Comparison of ENCODE assay signal across 31 cellular contexts in the genomic region with DNA sequence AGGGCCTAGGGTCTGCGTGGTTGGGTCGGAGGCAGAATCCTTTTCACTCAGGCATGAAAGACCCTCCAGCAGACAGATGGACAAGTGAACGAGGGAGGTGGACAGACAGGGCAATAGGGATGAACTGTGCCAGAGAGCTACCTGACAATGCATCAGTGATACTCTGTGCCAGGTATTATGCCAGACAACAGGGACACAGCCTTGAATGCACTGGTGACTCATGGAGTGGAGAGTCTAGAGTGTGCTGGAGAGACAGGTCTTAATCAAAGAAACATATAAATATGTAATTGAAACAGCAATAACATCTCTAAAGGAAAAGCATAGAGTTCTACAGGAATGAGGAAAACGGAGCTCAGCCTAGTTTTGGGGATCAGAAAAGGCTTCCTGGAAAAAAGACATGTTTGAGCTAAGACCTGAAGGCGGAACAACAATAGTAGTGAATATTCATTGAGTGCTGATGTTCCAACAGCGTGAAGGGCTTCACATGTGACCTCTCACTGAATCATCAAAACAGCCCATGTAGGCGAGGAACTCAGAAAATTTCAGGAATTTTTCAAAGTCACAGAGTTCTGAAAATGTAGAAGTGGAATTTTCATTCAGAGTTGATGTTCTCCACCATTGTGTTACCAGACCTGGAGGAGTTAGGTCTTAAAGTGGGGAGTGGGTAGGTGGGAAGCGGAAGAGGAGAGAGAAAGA. TPM values are rescaled to one million over a fixed set of nuclear protein-coding genes. Genes with fewer than 3 reads are reported as not detected.
DNase-seq lines count a peak whose midpoint lies in the region; ATAC-seq and TF ChIP-seq lines count a peak whose summit lies in the region.
"Had no signal": no experiment of that assay in that cellular context is flagged by ENCODE, and none has a peak within 500 bp of the region (broad histone marks: within the 10 kb centered on the region; RNA-seq: fewer than 3 reads in every experiment).

No MANE protein-coding gene starts in this region.

- no peak overlapping the region for H4K8ac ChIP-seq in trophoblast cell (ENCODE audit: low read depth, low read length)

- no peak for ATAC-seq in GM23338
- ATAC-seq in WTC11: no peak
- peak; percentile 79 for ATAC-seq in esophagus mucosa
- no peak for ATAC-seq in HG02798 (IDR thresholded peaks at IDR 0.05; ENCODE audit: poor library complexity, unreplicated experiment)
- no peak for ATAC-seq in GM21825 (IDR thresholded peaks at IDR 0.05; ENCODE audit: unreplicated experiment)
- ATAC-seq in GM19035 (IDR thresholded peaks at IDR 0.05; ENCODE audit: unreplicated experiment): no peak
- ATAC-seq: activated T-cell treated with anti-CD3 and anti-CD28 coated beads, Interleukin-2, amount 50 U/mL, for 4 hours; HepG2; left lung; natural killer cell treated with Interleukin-12 subunit alpha and Interleukin-12 subunit beta and Interleukin-15 and Interleukin-18, amount 100 ng/mL, for 72 hours; right cardiac atrium had no signal

- H3K27me3 Mint-ChIP-seq in GM23338 (ENCODE audit: insufficient read depth, low read depth, poor library complexity) (peaks cover 3% of the 10 kb centered on the region), WTC11 (ENCODE audit: low read depth) (no peaks in the 10 kb centered on the region)

- H3K4me3 ChIP-seq in GM23338 (no peak overlapping the region), trophoblast cell (ENCODE audit: low read depth, low read length) (no peak overlapping the region)
- H3K4me3 ChIP-seq: BLaER1 treated with 17β-estradiol and CSF1 and Interleukin-3, amounts not matched to agents 10 nM and 100 nM; left lung; SJSA1 had no signal

- no peaks in the 10 kb centered on the region for H3K9me2 ChIP-seq in GM23338 (ENCODE audit: insufficient read depth)

- no peak overlapping the region for H3K18ac ChIP-seq in trophoblast cell (ENCODE audit: low read length)

- H3K27ac Mint-ChIP-seq in GM23338 (peak overlapping the region; percentile 2; the same call in 1 of the 2 replicates), WTC11 (0 out of 2 replicates have a peak overlapping the region, but pooled peaks have one; percentile 7)
- H3K27ac Mint-ChIP-seq: activated CD4-positive, alpha-beta T cell treated with anti-CD3 and anti-CD28 coated beads, Interleukin-2, amount 10 ng/mL, durations not matched to agents 24 days and 14 days; stimulated activated naive CD8-positive, alpha-beta T cell treated with anti-CD3 and anti-CD28 coated beads, Interleukin-15, Interleukin-2, amounts not matched to agents 100 ng/mL and 50 ng/mL, for 24 hours; T-helper 1 cell treated with Interleukin-12 subunit alpha and Interleukin-12 subunit beta and Interleukin-4 antibody, amounts not matched to agents 30 μg/mL and 1 μg/mL, for 36 hours had no signal

- H3K4me2 ChIP-seq in GM23338 (no peak overlapping the region), trophoblast cell (ENCODE audit: low read length) (no peak overlapping the region)
- H3K4me2 ChIP-seq: BLaER1 treated with 17β-estradiol and CSF1 and Interleukin-3, amounts not matched to agents 10 nM and 100 nM had no signal

- H3K14ac ChIP-seq in trophoblast cell (ENCODE audit: low read length): no peak overlapping the region

- no peak overlapping the region for H4K91ac ChIP-seq in trophoblast cell (ENCODE audit: low read depth, low read length)

- H2BK12ac ChIP-seq in trophoblast cell (ENCODE audit: low read length): no peak overlapping the region

- no peaks in the 10 kb centered on the region for H4K20me1 ChIP-seq in GM23338 (replicated peaks; ENCODE audit: insufficient read depth)
- H4K20me1 ChIP-seq: BLaER1 treated with 17β-estradiol and CSF1 and Interleukin-3, amounts not matched to agents 10 nM and 100 nM had no signal

- no CpG with 5 or more reads among the region's 8 CpGs for WGBS in trophoblast cell (ENCODE audit: extremely low coverage, insufficient coverage, insufficient read length)

- H3K4ac ChIP-seq in trophoblast cell (ENCODE audit: low read depth, low read length): no peak overlapping the region

- H3K9ac ChIP-seq in trophoblast cell (ENCODE audit: low read length): no peak overlapping the region
- H3K9ac ChIP-seq: BLaER1 treated with 17β-estradiol and CSF1 and Interleukin-3, amounts not matched to agents 10 nM and 100 nM had no signal

- H3K4me3 Mint-ChIP-seq in GM23338 (no peak overlapping the region), WTC11 (no peak overlapping the region)
- H3K4me3 Mint-ChIP-seq: activated CD4-positive, alpha-beta T cell treated with anti-CD3 and anti-CD28 coated beads, Interleukin-2, amount 10 ng/mL, durations not matched to agents 24 days and 14 days; activated T-cell treated with anti-CD3 and anti-CD28 coated beads, Interleukin-2, amount 50 U/mL, for 4 hours; central memory CD8-positive, alpha-beta T cell; natural killer cell treated with Interleukin-12 subunit alpha and Interleukin-12 subunit beta and Interleukin-15 and Interleukin-18, amount 100 ng/mL, for 72 hours; stimulated activated naive CD8-positive, alpha-beta T cell treated with anti-CD3 and anti-CD28 coated beads, Interleukin-15, Interleukin-2, amounts not matched to agents 100 ng/mL and 50 ng/mL, for 24 hours; T-helper 1 cell treated with Interleukin-12 subunit alpha and Interleukin-12 subunit beta and Interleukin-4 antibody, amounts not matched to agents 30 μg/mL and 1 μg/mL, for 36 hours had no signal

- peaks cover 8% of the 10 kb centered on the region; the same call in 2 of the 3 replicates for H3K4me1 Mint-ChIP-seq in GM23338
- H3K4me1 Mint-ChIP-seq in WTC11: peaks cover 5% of the 10 kb centered on the region
- H3K4me1 Mint-ChIP-seq: activated CD4-positive, alpha-beta T cell treated with anti-CD3 and anti-CD28 coated beads, Interleukin-2, amount 10 ng/mL, durations not matched to agents 24 days and 14 days; central memory CD8-positive, alpha-beta T cell had no signal

- H3K79me2 ChIP-seq in GM23338 (replicated peaks; ENCODE audit: insufficient read depth) (no peaks in the 10 kb centered on the region), trophoblast cell (ENCODE audit: control insufficient read depth, insufficient read depth, low read length, poor library complexity) (no peaks in the 10 kb centered on the region)

- H3K79me1 ChIP-seq in trophoblast cell (ENCODE audit: low read length): no peaks in the 10 kb centered on the region

- H3K36me3 Mint-ChIP-seq in GM23338 (ENCODE audit: low read depth) (peaks cover 89% of the 10 kb centered on the region), WTC11 (peaks cover 84% of the 10 kb centered on the region)
- H3K36me3 Mint-ChIP-seq: natural killer cell treated with Interleukin-12 subunit alpha and Interleukin-12 subunit beta and Interleukin-15 and Interleukin-18, amount 100 ng/mL, for 72 hours had no signal

- H3K36me3 ChIP-seq in GM23338 (ENCODE audit: insufficient read depth): peaks cover 51% of the 10 kb centered on the region
- H3K36me3 ChIP-seq in trophoblast cell (ENCODE audit: control insufficient read depth in 1 of 2, insufficient read depth in 2 of 2, low read length in 2 of 2): peaks cover 11 to 15% of the 10 kb centered on the region in 2 experiments
- H3K36me3 ChIP-seq: BLaER1 treated with 17β-estradiol and CSF1 and Interleukin-3, amounts not matched to agents 10 nM and 100 nM; left lung; SJSA1 had no signal

- no peak overlapping the region for H3K23ac ChIP-seq in trophoblast cell (ENCODE audit: low read length)

- H3F3A ChIP-seq in GM23338 (replicated peaks; ENCODE audit: low read depth): no peaks in the 10 kb centered on the region

- H3K9me3 ChIP-seq in trophoblast cell (ENCODE audit: insufficient read depth, low read depth, low read length): peaks cover 1% of the 10 kb centered on the region
- H3K9me3 ChIP-seq: BLaER1 treated with 17β-estradiol and CSF1 and Interleukin-3, amounts not matched to agents 10 nM and 100 nM; left lung; SJSA1 had no signal

- H3K9me3 Mint-ChIP-seq in GM23338 (0 out of 3 replicates have a peak, but pooled peaks cover 6% of the 10 kb centered on the region), WTC11 (peaks cover 3% of the 10 kb centered on the region; the same call in 1 of the 2 replicates)
- H3K9me3 Mint-ChIP-seq: activated CD4-positive, alpha-beta T cell treated with anti-CD3 and anti-CD28 coated beads, Interleukin-2, amount 10 ng/mL, durations not matched to agents 24 days and 14 days; activated T-cell treated with anti-CD3 and anti-CD28 coated beads, Interleukin-2, amount 50 U/mL, for 4 hours; central memory CD8-positive, alpha-beta T cell; natural killer cell treated with Interleukin-12 subunit alpha and Interleukin-12 subunit beta and Interleukin-15 and Interleukin-18, amount 100 ng/mL, for 72 hours; stimulated activated naive CD8-positive, alpha-beta T cell treated with anti-CD3 and anti-CD28 coated beads, Interleukin-15, Interleukin-2, amounts not matched to agents 100 ng/mL and 50 ng/mL, for 24 hours; T-helper 1 cell treated with Interleukin-12 subunit alpha and Interleukin-12 subunit beta and Interleukin-4 antibody, amounts not matched to agents 30 μg/mL and 1 μg/mL, for 36 hours had no signal

- H3K4me1 ChIP-seq in GM23338 (ENCODE audit: insufficient read depth) (no peaks in the 10 kb centered on the region), trophoblast cell (ENCODE audit: control insufficient read depth in 1 of 2, insufficient read depth in 2 of 2, low read length in 2 of 2) (peaks cover 4 to 11% of the 10 kb centered on the region in 2 experiments)
- H3K4me1 ChIP-seq: left lung, SJSA1 had no signal

- TF ChIP-seq CTCF in GM23338 (conservative IDR thresholded peaks at IDR 0.05; ENCODE audit: low read depth in 2 of 2) (no peak), WTC11 (IDR thresholded peaks at IDR 0.05) (no peak)

- CTCF ChIA-PET in WTC11 (lab: Charles Lee): no interaction called here

- H3K27me3 ChIP-seq in GM23338 (ENCODE audit: insufficient read depth): no peaks in the 10 kb centered on the region
- H3K27me3 ChIP-seq in trophoblast cell (ENCODE audit: insufficient read depth, low read length): no peaks in the 10 kb centered on the region
- H3K27me3 ChIP-seq: BLaER1 treated with 17β-estradiol and CSF1 and Interleukin-3, amounts not matched to agents 10 nM and 100 nM; left lung; SJSA1 had no signal

- H3K27ac ChIP-seq in GM23338 (ENCODE audit: low read depth): no peak overlapping the region
- peak overlapping the region; percentile 1 for H3K27ac ChIP-seq in trophoblast cell (ENCODE audit: low read depth, low read length)
- H3K27ac ChIP-seq: BLaER1 treated with 17β-estradiol and CSF1 and Interleukin-3, amounts not matched to agents 10 nM and 100 nM; epithelial cell of prostate; left lung; SJSA1 had no signal

- H2AFZ ChIP-seq in GM23338 (no peak overlapping the region), trophoblast cell (ENCODE audit: insufficient read depth, low read length, poor library complexity) (no peak overlapping the region)

- no peak overlapping the region for H2BK5ac ChIP-seq in trophoblast cell (ENCODE audit: low read depth, low read length, poor library complexity)

- no peak overlapping the region for H2AK5ac ChIP-seq in trophoblast cell (ENCODE audit: low read length)

- DNase-seq in GM23338 (ENCODE audit: low spot score): no peak
- DNase-seq in WTC11 (ENCODE audit: low spot score): no peak
- DNase-seq in trophoblast cell: peak in 1 of 2 donors; percentile 51
- no peak for DNase-seq in NCI-H1105 treated with DMSO at 0.1 percent for 48 hours (lab: John Stamatoyannopoulos, UW)
- DNase-seq: activated CD4-positive, alpha-beta T cell treated with anti-CD3 and anti-CD28 coated beads, Interleukin-2, amount 10 ng/mL, durations not matched to agents 24 days and 14 days; activated naive CD4-positive, alpha-beta T cell; activated T-cell treated with anti-CD3 and anti-CD28 coated beads, Interleukin-2, amount 50 U/mL, for 4 hours; amygdala; COR-L47; DND-41; left lung; midbrain; NCI-H1092; NCI-H187 treated with DMSO at 0.1 percent for 48 hours; NCI-H526 treated with DMSO at 0.1 percent for 48 hours; right cardiac atrium had no signal

- no peak overlapping the region for H4K12ac ChIP-seq in trophoblast cell (ENCODE audit: low read depth, low read length)

- POLR2A ChIA-PET in WTC11 (lab: Charles Lee): no interaction called here

- no peak overlapping the region for H2BK120ac ChIP-seq in trophoblast cell (ENCODE audit: insufficient read depth, low read length, poor library complexity)

RNA-seq across cellular contexts. Expression of gene FGFBP2, which starts 20.0 kb away (rescaled TPM):
- 0.56 and 0.93 TPM in 2 replicates for total RNA-seq in GM23338 (2014; rRNA removed; shearing (Covaris generic))
- polyA plus RNA-seq in GM23338 (2016; fragmentation: Nextera tagmentation; extraction: Ambion mirVana): 0.18 and 0.37 TPM in 2 replicates
- 0.24 TPM in 1 of 3 replicates, not detected in the others for total RNA-seq in WTC11 (2021)
- not detected for total RNA-seq in esophagus mucosa
- polyA plus RNA-seq in trophoblast cell (2013): 0.64 and 0.93 TPM in 2 replicates
- total RNA-seq: frontal cortex, HepG2, osteocyte, SJSA1 had no signal
- polyA plus RNA-seq: AG04450, HepG2 had no signal

RNA-seq across cellular contexts. Expression of gene FGFBP1, which starts 44.4 kb away (rescaled TPM):
- not detected in 2 replicates for total RNA-seq in GM23338 (2014; rRNA removed; shearing (Covaris generic))
- 0.15 and 0.42 TPM in 2 replicates for polyA plus RNA-seq in GM23338 (2016; fragmentation: Nextera tagmentation; extraction: Ambion mirVana)
- 0.18 TPM in 1 of 3 replicates, not detected in the others for total RNA-seq in WTC11 (2021)
- 402 TPM for total RNA-seq in esophagus mucosa
- polyA plus RNA-seq in trophoblast cell (2013): 0.48 and 0.79 TPM in 2 replicates
- total RNA-seq: activated CD4-positive, alpha-beta T cell treated with anti-CD3 and anti-CD28 coated beads, Interleukin-2, amount 10 ng/mL, durations not matched to agents 24 days and 14 days; activated T-cell treated with anti-CD3 and anti-CD28 coated beads, Interleukin-2, amount 50 U/mL, for 4 hours; frontal cortex; HepG2; natural killer cell treated with Interleukin-12 subunit alpha and Interleukin-12 subunit beta and Interleukin-15 and Interleukin-18, amount 100 ng/mL, for 72 hours; osteocyte; SJSA1 had no signal
- polyA plus RNA-seq: AG04450, HepG2, right cardiac atrium had no signal

Comparison
In these comparisons a context has a peak if more than half of its experiments do, and no peak if none do; other contexts are left out.
1. RNA of gene FGFBP1, which starts 44.4 kb away (total RNA-seq): 402 TPM in esophagus mucosa (single experiment); not detected in GM23338 and 0.18 TPM in WTC11; every median in the first group is over 100 times any median in the second.